Comparison of ENCODE assay signal across 24 cellular contexts in genomic region chr5:124445220-124445619, GRCh38.
"Had no signal": no experiment of that assay in that cellular context is flagged by ENCODE, and none has a peak within 500 bp of the region (broad histone marks: within the 10 kb centered on the region; RNA-seq: fewer than 3 reads in every experiment).

No MANE protein-coding gene starts in this region.

- ATAC-seq: activated CD8-positive, alpha-beta T cell treated with anti-CD3 and anti-CD28 coated beads, Interleukin-2, amount 10 ng/mL, durations not matched to agents 7 days and 5 days had no signal

- DNase-seq: activated CD4-positive, alpha-beta T cell treated with anti-CD3 and anti-CD28 coated beads for 1 hour; activated CD4-positive, alpha-beta T cell treated with anti-CD3 and anti-CD28 coated beads, Interleukin-2, amount 10 ng/mL, durations not matched to agents 7 days and 5 days; activated CD4-positive, alpha-beta T cell treated with anti-CD3 and anti-CD28 coated beads, Interleukin-2, amount 50 U/mL, for 48 hours; activated CD4-positive, CD25-positive, alpha-beta regulatory T cell; activated CD8-positive, alpha-beta T cell treated with anti-CD3 and anti-CD28 coated beads, Interleukin-2, amount 10 ng/mL, durations not matched to agents 7 days and 5 days; activated gamma-delta T cell; activated naive CD4-positive, alpha-beta T cell treated with Interleukin-2 at 50 U/mL for 16 hours; activated naive CD8-positive, alpha-beta T cell treated with anti-CD3 and anti-CD28 coated beads, Interleukin-2, amount 10 ng/mL, durations not matched to agents 7 days and 5 days; activated T-cell treated with anti-CD3 and anti-CD28 coated beads, Interleukin-2, amount 50 U/mL, for 24 hours; amygdala; NCI-H1105; NCI-H1417 treated with DMSO at 0.1 percent for 48 hours; NCI-H187 treated with DMSO at 0.1 percent for 48 hours; NCI-H2081; NCI-H2171 treated with DMSO at 0.1 percent for 48 hours; NCI-H2227 treated with DMSO at 0.1 percent for 48 hours; NCI-H446 treated with DMSO at 0.1 percent for 48 hours; NCI-H524; NCI-H82; SHP77; SJCRH30; T1000; WERI-Rb-1 had no signal

- H3K36me3 ChIP-seq: ascending aorta, SJCRH30, WERI-Rb-1 had no signal

- H3K4me1 ChIP-seq: ascending aorta, SJCRH30 had no signal

- H3K4me3 ChIP-seq: ascending aorta, SJCRH30 had no signal

- H3K9me3 ChIP-seq: ascending aorta, SJCRH30 had no signal

- H3K27me3 ChIP-seq: ascending aorta, SJCRH30 had no signal

- H3K27ac ChIP-seq: ascending aorta, SJCRH30, WERI-Rb-1 had no signal
